17 cellular contexts compared by ENCODE assay signal in the genomic region with DNA sequence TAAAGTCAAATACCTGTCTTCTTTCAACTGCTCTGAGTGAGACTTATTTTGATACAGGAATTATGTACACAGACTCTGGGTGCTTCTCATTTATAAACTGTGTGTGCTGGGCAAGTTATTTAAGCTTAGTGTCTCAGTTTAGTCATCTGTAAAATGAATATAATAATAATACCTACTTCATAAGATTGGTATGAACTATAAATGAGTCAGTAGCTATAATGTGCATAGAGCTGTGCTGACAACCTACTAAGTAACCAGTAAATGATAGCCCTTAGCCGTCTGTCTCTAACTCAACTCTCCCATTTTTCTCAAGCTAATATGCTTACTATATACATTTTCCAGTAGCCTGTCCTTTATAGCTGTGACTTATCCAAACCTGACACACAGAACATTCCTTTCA.
"Had no signal": no experiment of that assay in that cellular context is flagged by ENCODE, and none has a peak within 500 bp of the region (broad histone marks: within the 10 kb centered on the region; RNA-seq: fewer than 3 reads in every experiment).

No MANE protein-coding gene starts in this region.

- H3K9me3 Mint-ChIP-seq: effector memory CD8-positive, alpha-beta T cell had no signal

- H3K36me3 ChIP-seq: esophagus squamous epithelium, neutrophil, sigmoid colon, upper lobe of left lung, uterus had no signal

- H3K27me3 ChIP-seq: esophagus squamous epithelium, neutrophil, sigmoid colon, upper lobe of left lung, uterus had no signal

- H3K9me3 ChIP-seq: esophagus squamous epithelium, sigmoid colon, uterus had no signal

- DNase-seq: effector memory CD8-positive, alpha-beta T cell; esophagus squamous epithelium; foreskin melanocyte; head of caudate nucleus; hippocampal formation; mammary epithelial cell; naive thymus-derived CD8-positive, alpha-beta T cell; posterior cingulate gyrus; sigmoid colon; small intestine; stimulated activated CD4-positive, alpha-beta T cell treated with anti-CD3 and anti-CD28 coated beads, Interleukin-2, amount 100 ng/mL, for 48 hours; stimulated activated naive CD4-positive, alpha-beta T cell treated with Interleukin-2 at 50 U/mL for 16 hours; upper lobe of left lung; uterus had no signal

- H3K4me1 Mint-ChIP-seq: naive thymus-derived CD8-positive, alpha-beta T cell had no signal

- H3K4me3 ChIP-seq: esophagus squamous epithelium, sigmoid colon, upper lobe of left lung, uterus had no signal

- H3K4me3 Mint-ChIP-seq: dendritic cell treated with granulocyte-macrophage colony-stimulating factor and Interleukin-4, amounts not matched to agents 40 ng/mL and 50 ng/mL, for 4 days; effector memory CD8-positive, alpha-beta T cell; naive thymus-derived CD8-positive, alpha-beta T cell had no signal

- H3K36me3 Mint-ChIP-seq: naive thymus-derived CD8-positive, alpha-beta T cell had no signal

- H3K4me1 ChIP-seq: esophagus squamous epithelium, upper lobe of left lung, uterus had no signal

- H3K27ac ChIP-seq: esophagus squamous epithelium, neutrophil, sigmoid colon, upper lobe of left lung, uterus had no signal

- ATAC-seq: effector memory CD8-positive, alpha-beta T cell; left lobe of liver; naive thymus-derived CD8-positive, alpha-beta T cell had no signal

- H3K27me3 Mint-ChIP-seq: dendritic cell treated with granulocyte-macrophage colony-stimulating factor and Interleukin-4, amounts not matched to agents 40 ng/mL and 50 ng/mL, for 4 days; effector memory CD8-positive, alpha-beta T cell had no signal

- H3K27ac Mint-ChIP-seq: dendritic cell treated with granulocyte-macrophage colony-stimulating factor and Interleukin-4, amounts not matched to agents 40 ng/mL and 50 ng/mL, for 4 days; effector memory CD8-positive, alpha-beta T cell; naive thymus-derived CD8-positive, alpha-beta T cell had no signal
